Comparison of ENCODE assay signal across 7 cellular contexts in genomic region chr11:33838234-33838633, GRCh38. TPM values are rescaled to one million over a fixed set of nuclear protein-coding genes. Genes with fewer than 3 reads are reported as not detected.
DNase-seq lines count a peak whose midpoint lies in the region; ATAC-seq, FAIRE-seq and TF ChIP-seq lines count a peak whose summit lies in the region.
"Not testable (repeated sequence)": the region's sequence is repeated elsewhere in the genome, so short reads cannot be mapped to it uniquely, and the experiment has no call there.
"Had no signal": no experiment of that assay in that cellular context is flagged by ENCODE, and none has a peak within 500 bp of the region (broad histone marks: within the 10 kb centered on the region; RNA-seq: fewer than 3 reads in every experiment).

No MANE protein-coding gene starts in this region.

- not testable (repeated sequence) for H3K4me3 ChIP-seq in A673 (ENCODE audit: low read depth, low read length, poor library complexity, severe bottlenecking); HEK293 (ENCODE audit: low read depth, low read length); SK-N-MC; K562

- ATAC-seq in K562, result not testable (repeated sequence)

- CTCF ChIA-PET in A673 (lab: Charles Lee); K562 (lab: Yijun Ruan, JAX; ENCODE audit: low intra/inter-chr PET ratio): not testable (repeated sequence)
- CTCF ChIA-PET in HEK293 (lab: Yijun Ruan, JAX), result interaction anchor here (0.6 to 1.0 kb wide), 3 partner anchors 28 to 150 kb away, joined by 3 to 8 read pairs (median 5); no protein-coding TSS in a partner anchor

- H3K27ac ChIP-seq in A673 (ENCODE audit: low read depth, low read length, poor library complexity, severe bottlenecking) (peak overlapping the region; percentile 57), SK-N-MC (peak overlapping the region; percentile 99)
- H3K27ac ChIP-seq in HEK293 (ENCODE audit: extremely low read depth, low read depth, low read length); K562 (ENCODE audit: extremely low read depth, low read depth, low read length): not testable (repeated sequence)

- H3K79me2 ChIP-seq in K562 (ENCODE audit: control insufficient read depth, insufficient read depth, low read length), result not testable (repeated sequence)

- in situ Hi-C loops in K562 (cut with MboI), result loop anchor here (25.0 kb wide), 2 partner anchors 324 to 499 kb away; no protein-coding TSS in a partner anchor

- intact Hi-C loops in A673 (cut with micrococcal nuclease; ENCODE audit: unreplicated experiment), result loop anchor here (5.0 to 10.0 kb wide), 3 partner anchors 307 to 654 kb away; no protein-coding TSS in a partner anchor
- intact Hi-C loops in K562 (cut with micrococcal nuclease), result loop anchor here (10.0 kb wide), 1 partner anchor 337 kb away; no protein-coding TSS in a partner anchor

- TF ChIP-seq EP300 in K562 (IDR thresholded peaks at IDR 0.05; ENCODE audit: low read length), result not testable (repeated sequence)

- not testable (repeated sequence) for TF ChIP-seq RAD21 in K562 (CRISPR knock-in tag; conservative IDR thresholded peaks at IDR 0.05 in 1 of 2, IDR thresholded peaks at IDR 0.05 in 1 of 2)

- not testable (repeated sequence) for DNase-seq in A673 (ENCODE audit: low spot score); SK-N-MC (ENCODE audit: low read depth, low spot score); K562 (ENCODE audit: extremely low read depth in 1 of 4, low spot score in 3 of 4)

- not testable (repeated sequence) for H3K27me3 ChIP-seq in A673 (replicated peaks; ENCODE audit: insufficient read depth, low read depth, low read length, poor library complexity)
- peaks cover 5 to 10% of the 10 kb centered on the region in 2 experiments; a peak in 3 of 5 replicates for H3K27me3 ChIP-seq in K562 (ENCODE audit: control insufficient read depth in 2 of 2, insufficient read depth in 2 of 2, low read length in 2 of 2)

- H3K9ac ChIP-seq in SK-N-MC (ENCODE audit: insufficient read length); K562 (ENCODE audit: insufficient read depth in 1 of 2, low read depth in 2 of 2, low read length in 2 of 2): not testable (repeated sequence)

- not testable (repeated sequence) for H2AFZ ChIP-seq in K562 (ENCODE audit: low read depth, low read length)

- not testable (repeated sequence) for H3K9me3 ChIP-seq in A673 (ENCODE audit: low read depth, low read length, poor library complexity, severe bottlenecking); HEK293 (ENCODE audit: control insufficient read depth, insufficient read depth, low read depth, low read length); SK-N-MC (ENCODE audit: low read depth, low read length); K562 (replicated peaks; ENCODE audit: control insufficient read depth, insufficient read depth, low read depth, low read length)

- TF ChIP-seq POLR2A in K562 (conservative IDR thresholded peaks at IDR 0.05), result not testable (repeated sequence)

- WGBS in K562 (ENCODE audit: insufficient coverage, low coverage, missing lambda C conversion rate), result 10% methylated on average over 2 of the region's 3 CpGs

- POLR2A ChIA-PET in A673 (lab: Charles Lee; ENCODE audit: low non-redundant PET); HEK293 (lab: Yijun Ruan, JAX); K562 (lab: Yijun Ruan, JAX): not testable (repeated sequence)

- not testable (repeated sequence) for FAIRE-seq in K562 (lab: Jason Lieb, UNC)

- not testable (repeated sequence) for BruUV-seq in A673 (replicated peaks; lab: Mats Ljungman, UMichigan); K562 (replicated peaks; lab: Mats Ljungman, UMichigan)

- H3K4me2 ChIP-seq in K562 (ENCODE audit: insufficient read depth, low read length), result not testable (repeated sequence)

- peaks cover 39% of the 10 kb centered on the region for H3K4me1 ChIP-seq in A673 (ENCODE audit: insufficient read depth, low read length, poor library complexity, severe bottlenecking)
- H3K4me1 ChIP-seq in HEK293 (ENCODE audit: control insufficient read depth, insufficient read depth, low read length); K562 (replicated peaks in 1 of 2; ENCODE audit: control insufficient read depth in 2 of 2, insufficient read depth in 2 of 2, low read length in 2 of 2): not testable (repeated sequence)

- H3K9me1 ChIP-seq in K562 (ENCODE audit: control insufficient read depth, insufficient read depth, low read length), result not testable (repeated sequence)

- not testable (repeated sequence) for H4K20me1 ChIP-seq in K562 (replicated peaks; ENCODE audit: control insufficient read depth, insufficient read depth, low read length)

- not testable (repeated sequence) for TF ChIP-seq CTCF in A673 (conservative IDR thresholded peaks at IDR 0.05; ENCODE audit: low read depth, low read length); HEK293 (tag by site-specific recombination; IDR thresholded peaks at IDR 0.05); K562 (IDR thresholded peaks at IDR 0.05 in 2 of 3, conservative IDR thresholded peaks at IDR 0.05 in 1 of 3; ENCODE audit: insufficient read depth in 2 of 3, low read depth in 1 of 3, low read length in 3 of 3)

- not testable (repeated sequence) for H3K36me3 ChIP-seq in A673 (ENCODE audit: insufficient read depth, low read length, poor library complexity, severe bottlenecking); HEK293 (ENCODE audit: control insufficient read depth in 2 of 2, insufficient read depth in 1 of 2, low read length in 2 of 2); SK-N-MC (ENCODE audit: insufficient read depth, low read length); K562 (ENCODE audit: control insufficient read depth, insufficient read depth, low read length)

TF ChIP-seq in HEK293, 187 proteins besides CTCF, POLR2A, EP300 and RAD21:
- peak; percentile 69; the same call in 1 of the 2 replicates for TF ChIP-seq ZNF146 (tag by site-specific recombination; IDR thresholded peaks at IDR 0.05)

TF ChIP-seq in K562, 482 proteins besides CTCF, POLR2A, EP300 and RAD21:
- peak; percentile 74 for TF ChIP-seq ZNF146 (CRISPR knock-in tag; IDR thresholded peaks at IDR 0.05; ENCODE audit: unreplicated experiment)

RNA-seq across cellular contexts. Expression of gene LMO2, which starts 53.6 kb away (rescaled TPM):
- 39.0 and 46.7 TPM in 2 replicates for total RNA-seq in A673 (2021)
- total RNA-seq in K562 (2011; cell fraction: chromatin; rRNA removed; ENCODE audit: low replicate concordance), result 49.1 and 50.2 TPM in 2 replicates
- total RNA-seq in K562 (2011; cell fraction: nucleolus; rRNA removed), result 42.2 and 44.7 TPM in 2 replicates
- total RNA-seq in K562 (2011; cell fraction: nucleoplasm; rRNA removed), result 44.7 and 67.3 TPM in 2 replicates
- total RNA-seq in K562 (2014; rRNA removed), result 93.1 and 104 TPM in 2 replicates
- total RNA-seq in K562 (2014; rRNA removed; fragmentation: Illumina TruSeq; extraction: Trizol), result 85.1 and 96.3 TPM in 2 replicates
- total RNA-seq in K562 (2015; rRNA removed; fragmentation: Illumina TruSeq; extraction: Trizol), result 39.2 and 41.5 TPM in 2 replicates
- 87.3 and 96.2 TPM in 2 replicates for total RNA-seq in K562 (2021)
- polyA plus RNA-seq in K562 (2011; rRNA removed), result 79.9 and 126 TPM in 2 replicates
- polyA plus RNA-seq in K562 (2011; cell fraction: cytosol; rRNA removed), result 57.1 and 58.2 TPM in 2 replicates
- polyA plus RNA-seq in K562 (2011; cell fraction: nucleus; rRNA removed), result 75.1 and 102 TPM in 2 replicates
- 22.8 and 56.1 TPM in 2 replicates for polyA plus RNA-seq in K562 (2012)
- polyA plus RNA-seq in K562 (2014; fragmentation: Illumina TruSeq; extraction: Trizol), result 90.9 and 91.5 TPM in 2 replicates
- polyA plus RNA-seq in K562 (2014; fragmentation: Nextera tagmentation; extraction: Ambion mirVana), result 10 to 100 TPM in 1 of 2 experiments, 1 to 10 TPM in 1; 6.9 to 19.6 TPM
- polyA plus RNA-seq in K562 (2014; rRNA removed), result 98.0 and 118 TPM in 2 replicates
- 48.8 and 65.2 TPM in 2 replicates for polyA minus RNA-seq in K562 (2011; rRNA and poly(A)+ RNA removed)
- polyA minus RNA-seq in K562 (2011; cell fraction: cytosol; rRNA and poly(A)+ RNA removed), result 20.9 and 37.0 TPM in 2 replicates
- polyA minus RNA-seq in K562 (2011; cell fraction: nucleus; rRNA and poly(A)+ RNA removed), result 39.8 and 45.0 TPM in 2 replicates
- total RNA-seq: CD8-positive, alpha-beta T cell had no signal
- polyA plus RNA-seq: BJ; CD8-positive, alpha-beta memory T cell had no signal
